8 cellular contexts compared by ENCODE assay signal in the genomic region with DNA sequence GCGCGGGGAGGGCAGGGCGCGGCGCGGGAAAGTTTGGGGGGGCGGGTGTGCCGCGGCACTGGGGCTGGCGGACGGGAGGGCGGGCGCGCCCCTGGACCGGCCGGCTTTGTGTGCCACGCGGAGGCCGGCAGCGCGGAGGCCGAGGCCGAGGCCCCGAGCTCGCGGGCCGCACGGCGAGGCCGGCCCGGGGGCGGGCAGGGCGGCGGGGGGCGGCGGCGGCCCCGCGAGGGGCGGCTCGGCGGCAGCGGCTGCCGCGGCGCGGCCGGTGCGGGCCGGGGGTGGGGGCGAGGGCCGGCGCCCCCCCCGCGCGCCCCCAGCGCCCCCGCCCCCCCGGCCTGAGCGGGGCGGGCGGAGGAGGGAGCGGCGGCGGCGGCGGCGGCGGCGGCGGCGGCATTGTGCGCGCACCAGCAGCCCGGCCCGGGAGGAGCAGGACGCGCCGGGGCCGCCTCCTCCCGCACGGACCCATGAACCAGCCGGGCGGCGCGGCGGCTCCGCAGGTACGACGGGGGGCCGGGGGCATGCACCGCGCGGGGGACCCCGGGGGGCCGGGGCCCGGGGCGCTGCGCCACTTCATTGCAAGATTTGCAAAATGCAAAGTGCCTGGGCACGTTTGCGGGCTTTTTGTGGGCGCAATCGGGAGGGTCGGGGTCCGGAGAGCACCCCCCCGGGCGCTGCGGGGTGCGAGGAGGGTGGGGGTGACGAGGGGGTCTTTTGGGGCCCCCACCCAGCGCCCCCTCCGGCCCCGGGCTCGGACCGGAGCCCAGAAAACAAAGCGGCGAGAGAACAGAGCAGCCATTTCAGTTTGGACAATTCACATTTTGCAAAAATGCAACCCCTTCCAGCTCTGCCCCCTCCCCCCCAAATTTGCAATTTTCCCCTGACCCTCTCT. TPM values are rescaled to one million over a fixed set of nuclear protein-coding genes. Genes with fewer than 3 reads are reported as not detected.
A peak's percentile ranks its signal among the peaks of the same experiment; 100 is the strongest.
DNase-seq lines count a peak whose midpoint lies in the region; ATAC-seq, FAIRE-seq and TF ChIP-seq lines count a peak whose summit lies in the region.

Gene ZNF618 (plus strand): TSS at position 393 of the 889 bp plus-strand sequence. CDS start 72 bp downstream, at position 465.

- peak within 1 kb of the TSS; percentile 98 for H2AFZ ChIP-seq in GM23248
- H2AFZ ChIP-seq in smooth muscle cell (ENCODE audit: low read depth) = peak within 1 kb of the TSS; percentile 97

- H3F3A ChIP-seq in GM23248 (ENCODE audit: insufficient read depth) = no peaks in the 10 kb centered on the region
- H3F3A ChIP-seq in smooth muscle cell (ENCODE audit: low read depth) = no peaks in the 10 kb centered on the region

- H3K4me2 ChIP-seq in GM23248 (ENCODE audit: unreplicated experiment) = peak within 1 kb of the TSS; percentile 85
- H3K4me2 ChIP-seq in smooth muscle cell = peak within 1 kb of the TSS; percentile 98

- no peak for TF ChIP-seq CTCF in bronchial epithelial cell (IDR thresholded peaks at IDR 0.05; ENCODE audit: insufficient read depth, low read length, severe bottlenecking)
- TF ChIP-seq CTCF in smooth muscle cell (IDR thresholded peaks at IDR 0.05; ENCODE audit: borderline replicate concordance, insufficient read depth, poor library complexity, severe bottlenecking) = no peak

- H3K9ac ChIP-seq in GM23248 (peak within 1 kb of the TSS; percentile 97), smooth muscle cell (ENCODE audit: low read depth) (peak within 1 kb of the TSS; percentile 83)

- H3K79me2 ChIP-seq in GM23248 (ENCODE audit: insufficient read depth) = peaks cover 49% of the 10 kb centered on the region
- H3K79me2 ChIP-seq in smooth muscle cell (ENCODE audit: low read depth) = peaks cover 50% of the 10 kb centered on the region

- H3K36me3 ChIP-seq in GM23248 (ENCODE audit: low read depth) (no peaks in the 10 kb centered on the region), bronchial epithelial cell (ENCODE audit: control insufficient read depth, insufficient read depth, low read length) (no peaks in the 10 kb centered on the region), smooth muscle cell (ENCODE audit: low read depth) (no peaks in the 10 kb centered on the region)

- H4K20me1 ChIP-seq in GM23248 (ENCODE audit: insufficient read depth) = no peaks in the 10 kb centered on the region
- H4K20me1 ChIP-seq in smooth muscle cell (ENCODE audit: low read depth) = peaks cover 16% of the 10 kb centered on the region

- no peak for ATAC-seq in HG02870 (IDR thresholded peaks at IDR 0.05; ENCODE audit: unreplicated experiment)
- no peak for ATAC-seq in HG03175 (IDR thresholded peaks at IDR 0.05; ENCODE audit: unreplicated experiment)

- H3K27ac ChIP-seq in GM23248 = peak within 1 kb of the TSS; percentile 73
- peak within 1 kb of the TSS; percentile 7 for H3K27ac ChIP-seq in smooth muscle cell (ENCODE audit: low read depth)

- 1 to 2% methylated on average over 12 to 40 of the region's 117 CpGs for WGBS in GM23248 (ENCODE audit: low coverage in 1 of 2, low lambda C conversion rate in 2 of 2, missing lambda C conversion rate in 2 of 2), 2 experiments
- WGBS in smooth muscle cell (ENCODE audit: low lambda C conversion rate) = 0% methylated on average over 8 of the region's 117 CpGs

- H3K27me3 ChIP-seq in GM23248 (replicated peaks; ENCODE audit: insufficient read depth) = no peaks in the 10 kb centered on the region
- H3K27me3 ChIP-seq in bronchial epithelial cell (ENCODE audit: control insufficient read depth, insufficient read depth, low read length) = no peaks in the 10 kb centered on the region
- H3K27me3 ChIP-seq in smooth muscle cell (ENCODE audit: low read depth) = no peaks in the 10 kb centered on the region

- DNase-seq in COR-L47 (lab: John Stamatoyannopoulos, UW) = peak; percentile 15
- peak; percentile 76 for DNase-seq in GM23248
- peak; percentile 39 for DNase-seq in RPMI7951 (ENCODE audit: low read depth)
- DNase-seq in bronchial epithelial cell (ENCODE audit: low read depth) = no peak
- peak; percentile 61 for DNase-seq in islet precursor cell
- DNase-seq in smooth muscle cell (lab: John Stamatoyannopoulos, UW; ENCODE audit: unreplicated experiment) = no peak

- no peaks in the 10 kb centered on the region for H3K9me2 ChIP-seq in GM23248 (ENCODE audit: insufficient read depth)

- peaks cover 15% of the 10 kb centered on the region; the same call in 1 of the 2 replicates for H3K4me1 ChIP-seq in GM23248 (ENCODE audit: insufficient read depth)
- H3K4me1 ChIP-seq in smooth muscle cell (ENCODE audit: low read depth) = peaks cover 18% of the 10 kb centered on the region

- FAIRE-seq in bronchial epithelial cell (lab: Jason Lieb, UNC) = no peak

- H3K9me3 ChIP-seq in GM23248 (ENCODE audit: low read depth) = no peaks in the 10 kb centered on the region
- no peaks in the 10 kb centered on the region for H3K9me3 ChIP-seq in smooth muscle cell (replicated peaks; ENCODE audit: low read depth)

- H3K4me3 ChIP-seq in GM23248 = peak within 1 kb of the TSS; percentile 78
- H3K4me3 ChIP-seq in bronchial epithelial cell (ENCODE audit: low read depth, low read length) = peak within 1 kb of the TSS; percentile 79
- H3K4me3 ChIP-seq in smooth muscle cell = peak within 1 kb of the TSS; percentile 100

- in situ Hi-C loops in GM23248 (cut with MboI) = no loop called here

RNA-seq across cellular contexts. Expression of gene ZNF618, which starts in this region (rescaled TPM):
- total RNA-seq in GM23248 (2014; rRNA removed; shearing (Covaris generic)) = 2.3 and 3.9 TPM in 2 replicates
- 5.1 and 5.7 TPM in 2 replicates for polyA plus RNA-seq in GM23248 (2016; fragmentation: Nextera tagmentation; extraction: Ambion mirVana)
- 2.7 and 2.9 TPM in 2 replicates for total RNA-seq in RPMI7951 (2014; rRNA removed; shearing (Covaris generic))
- 1.3 and 1.6 TPM in 2 replicates for total RNA-seq in bronchial epithelial cell
- 7.7 and 9.9 TPM in 2 replicates for total RNA-seq in smooth muscle cell
- polyA plus RNA-seq in smooth muscle cell = 17.4 and 19.5 TPM in 2 replicates

Comparison
In these comparisons a context has a peak if more than half of its experiments do, and no peak if none do; other contexts are left out.
1. DNase-seq: peak in COR-L47 (single experiment), GM23248 (single experiment), RPMI7951 (single experiment) and islet precursor cell (single experiment); none in bronchial epithelial cell (single experiment) and smooth muscle cell (single experiment).
2. Peak in every context shown above with its lines, with median percentiles within 50 percentile points of each other: H3K4me3 ChIP-seq.